Comparison of ENCODE assay signal across 8 cellular contexts in genomic region chr4:70903282-70903603, GRCh38. TPM values are rescaled to one million over a fixed set of nuclear protein-coding genes. Genes with fewer than 3 reads are reported as not detected.
DNase-seq lines count a peak whose midpoint lies in the region; ATAC-seq and TF ChIP-seq lines count a peak whose summit lies in the region.

No MANE protein-coding gene starts in this region.

- 1 to 2% methylated on average over 5 of the region's 5 CpGs for WGBS in heart right ventricle, 2 donors

- no peaks in the 10 kb centered on the region for H3K9me3 Mint-ChIP-seq in activated naive CD4-positive, alpha-beta T cell treated with anti-CD3 and anti-CD28 coated beads, Interleukin-2, amount 50 U/mL, for 24 hours

- no peak for DNase-seq in activated naive CD4-positive, alpha-beta T cell (lab: John Stamatoyannopoulos, UW)
- no peak for DNase-seq in WERI-Rb-1
- DNase-seq in heart right ventricle: peak in 1 of 2 donors; percentile 16
- no peak for DNase-seq in skeletal muscle cell (ENCODE audit: low read depth)
- DNase-seq in NK-92 treated with Interleukin-12 subunit alpha and Interleukin-12 subunit beta, amount 100 ng/mL, for 24 hours (lab: John Stamatoyannopoulos, UW): no peak

- H3K27ac Mint-ChIP-seq in activated naive CD4-positive, alpha-beta T cell treated with anti-CD3 and anti-CD28 coated beads, Interleukin-2, amount 50 U/mL, for 24 hours: peak overlapping the region; percentile 14

- no peaks in the 10 kb centered on the region for H3K9me3 ChIP-seq in WERI-Rb-1 (ENCODE audit: severe bottlenecking)
- no peaks in the 10 kb centered on the region for H3K9me3 ChIP-seq in heart right ventricle

- no peak for TF ChIP-seq CTCF in WERI-Rb-1 (IDR thresholded peaks at IDR 0.05; ENCODE audit: low read depth, low read length)
- no peak for TF ChIP-seq CTCF in heart right ventricle (IDR thresholded peaks at IDR 0.05)

- intact Hi-C loops in heart right ventricle (cut with DNase I): loop anchor here in 6 of 10 donors (2.0 to 10.0 kb wide), 7 partner anchors 61 to 216 kb away; partner anchors contain the start of genes DCK (in 4 of the 6), GRSF1 (in 2 of the 6) and UTP3 (in 1 of the 6)

- H3K36me3 ChIP-seq in WERI-Rb-1 (peaks cover 18% of the 10 kb centered on the region), heart right ventricle (peaks cover 0 to 19% (median 0%) of the 10 kb centered on the region in 9 donors)

- peaks cover 9% of the 10 kb centered on the region for H3K36me3 Mint-ChIP-seq in activated naive CD4-positive, alpha-beta T cell treated with anti-CD3 and anti-CD28 coated beads, Interleukin-2, amount 50 U/mL, for 24 hours

- H3K27me3 ChIP-seq in WERI-Rb-1 (ENCODE audit: insufficient read depth, low read depth, severe bottlenecking): no peaks in the 10 kb centered on the region
- no peaks in the 10 kb centered on the region for H3K27me3 ChIP-seq in heart right ventricle

- H3K4me1 Mint-ChIP-seq in activated naive CD4-positive, alpha-beta T cell treated with anti-CD3 and anti-CD28 coated beads, Interleukin-2, amount 50 U/mL, for 24 hours: peaks cover 36% of the 10 kb centered on the region

- no peak overlapping the region; the same call in 1 of the 2 replicates for H3K27ac ChIP-seq in WERI-Rb-1
- H3K27ac ChIP-seq in heart right ventricle: peak overlapping the region in 8 of 10 donors; percentile 86 to 93 (median 91)

- H3K4me3 ChIP-seq in WERI-Rb-1 (ENCODE audit: low read depth, low read length) (peak overlapping the region; percentile 96), heart right ventricle (peak overlapping the region; percentile 74 to 99 (median 91)), skeletal muscle cell (ENCODE audit: low read depth, low read length) (peak overlapping the region; percentile 79)

- H3K4me1 ChIP-seq in heart right ventricle: peaks cover 0 to 21% (median 10%) of the 10 kb centered on the region in 9 donors

- H3K4me3 Mint-ChIP-seq in activated naive CD4-positive, alpha-beta T cell treated with anti-CD3 and anti-CD28 coated beads, Interleukin-2, amount 50 U/mL, for 24 hours: peak overlapping the region; percentile 99

- H3K27me3 Mint-ChIP-seq in activated naive CD4-positive, alpha-beta T cell treated with anti-CD3 and anti-CD28 coated beads, Interleukin-2, amount 50 U/mL, for 24 hours: no peaks in the 10 kb centered on the region

- ATAC-seq in heart right ventricle (peak in 5 of 8 donors; percentile 6 to 22 (median 14)), HG02938 (IDR thresholded peaks at IDR 0.05; ENCODE audit: unreplicated experiment) (no peak), GM18873 (IDR thresholded peaks at IDR 0.05; ENCODE audit: low FRiP score, unreplicated experiment) (no peak)

RNA-seq across cellular contexts. Expression of gene MOB1B, which starts 1.1 kb away (rescaled TPM):
- total RNA-seq in heart right ventricle: 10 to 100 TPM; 15.6 to 33.4 (median 20.3) TPM
- 1 to 10 TPM; 3.9 to 6.0 TPM for polyA plus RNA-seq in heart right ventricle

Comparison
In these comparisons a context has a peak if more than half of its experiments do, and no peak if none do; other contexts are left out.
1. ATAC-seq: peak in heart right ventricle (5 of 8); none in HG02938 (single experiment) and GM18873 (single experiment).
2. Peak in every context shown above with its lines, with median percentiles within 50 percentile points of each other: H3K4me3 ChIP-seq.